27 cellular contexts compared by ENCODE assay signal in genomic region chr15:51263726-51264125, GRCh38.
"Had no signal": no experiment of that assay in that cellular context is flagged by ENCODE, and none has a peak within 500 bp of the region (broad histone marks: within the 10 kb centered on the region; RNA-seq: fewer than 3 reads in every experiment).

No MANE protein-coding gene starts in this region.

- ATAC-seq: left ventricle myocardium superior; lower lobe of right lung; natural killer cell treated with Interleukin-12 subunit alpha and Interleukin-12 subunit beta and Interleukin-15 and Interleukin-18, amount 100 ng/mL, for 72 hours; right lobe of liver; stimulated activated naive CD8-positive, alpha-beta T cell treated with anti-CD3 and anti-CD28 coated beads, Interleukin-15, amount 100 ng/mL, for 72 hours had no signal

- H3K27me3 ChIP-seq: right lobe of liver, vagina had no signal

- H3K27ac ChIP-seq: coronary artery, esophagus muscularis mucosa, lower lobe of right lung, neutrophil, parathyroid adenoma, right lobe of liver, suprapubic skin, vagina had no signal

- H3K4me3 ChIP-seq: coronary artery, esophagus muscularis mucosa, lower lobe of right lung, right lobe of liver, smooth muscle cell, suprapubic skin, vagina had no signal

- FAIRE-seq: endothelial cell of umbilical vein, frontal cortex had no signal

- H3K36me3 ChIP-seq: esophagus muscularis mucosa, lower lobe of right lung, neutrophil, right lobe of liver, suprapubic skin, vagina had no signal

- DNase-seq: dermis blood vessel endothelial cell; effector memory CD4-positive, alpha-beta T cell; hypothalamus; immature natural killer cell; islet precursor cell; kidney glomerular epithelial cell; left ventricle myocardium superior; lower lobe of right lung; naive B cell; right lobe of liver; stimulated activated CD4-positive, alpha-beta T cell treated with anti-CD3 and anti-CD28 coated beads, Interleukin-12 subunit alpha, Interleukin-12 subunit beta, amount 100 ng/mL, for 4 hours; stimulated activated CD4-positive, alpha-beta T cell treated with anti-CD3 and anti-CD28 coated beads, Interleukin-1b, Interleukin-23, amount 100 ng/mL, for 48 hours; stimulated activated CD4-positive, alpha-beta T cell treated with anti-CD3 and anti-CD28 coated beads, Interleukin-4, amount 100 ng/mL, for 1 hour; stimulated activated CD8-positive, alpha-beta memory T cell treated with anti-CD3 and anti-CD28 coated beads, Interleukin-4, amount 100 ng/mL, for 48 hours; stimulated activated naive CD4-positive, alpha-beta T cell; stimulated activated naive CD8-positive, alpha-beta T cell treated with anti-CD3 and anti-CD28 coated beads, Interleukin-15, amount 100 ng/mL, for 72 hours; trophoblast cell had no signal
